Comparison of ENCODE assay signal across 12 cellular contexts in genomic region chr12:120849765-120850164, GRCh38. TPM values are rescaled to one million over a fixed set of nuclear protein-coding genes. Genes with fewer than 3 reads are reported as not detected.
DNase-seq lines count a peak whose midpoint lies in the region; ATAC-seq and TF ChIP-seq lines count a peak whose summit lies in the region.
"Had no signal": no experiment of that assay in that cellular context is flagged by ENCODE, and none has a peak within 500 bp of the region (broad histone marks: within the 10 kb centered on the region; RNA-seq: fewer than 3 reads in every experiment).

No MANE protein-coding gene starts in this region.

- H3K9me3 ChIP-seq in left ventricle myocardium inferior (replicated peaks) (no peaks in the 10 kb centered on the region), smooth muscle cell (replicated peaks; ENCODE audit: low read depth) (no peaks in the 10 kb centered on the region)
- no peaks in the 10 kb centered on the region for H3K9me3 ChIP-seq in CD8-positive, alpha-beta T cell (ENCODE audit: low read length)

- H3K4me1 ChIP-seq in left ventricle myocardium inferior (peaks cover 86% of the 10 kb centered on the region), smooth muscle cell (ENCODE audit: low read depth) (no peaks in the 10 kb centered on the region)
- peaks cover 18% of the 10 kb centered on the region for H3K4me1 ChIP-seq in CD8-positive, alpha-beta T cell (ENCODE audit: insufficient read depth, low read length)

- H3K36me3 Mint-ChIP-seq in CD8-positive, alpha-beta T cell = peaks cover 6% of the 10 kb centered on the region

- H3K4me1 Mint-ChIP-seq in CD8-positive, alpha-beta T cell (ENCODE audit: low read depth) = peaks cover 65% of the 10 kb centered on the region

- no peaks in the 10 kb centered on the region for H3K27me3 Mint-ChIP-seq in CD8-positive, alpha-beta T cell (ENCODE audit: low read depth)

- no peak for TF ChIP-seq CTCF in left ventricle myocardium inferior (IDR thresholded peaks at IDR 0.05; ENCODE audit: borderline replicate concordance)
- TF ChIP-seq CTCF in smooth muscle cell (IDR thresholded peaks at IDR 0.05; ENCODE audit: borderline replicate concordance, insufficient read depth, poor library complexity, severe bottlenecking) = no peak
- TF ChIP-seq CTCF in CD8-positive, alpha-beta T cell (IDR thresholded peaks at IDR 0.05) = no peak

- 41% methylated on average over 2 of the region's 2 CpGs for WGBS in smooth muscle cell (ENCODE audit: low lambda C conversion rate)

- peak overlapping the region; percentile 61 for H3K27ac ChIP-seq in left ventricle myocardium inferior (replicated peaks)
- H3K27ac ChIP-seq in smooth muscle cell (ENCODE audit: low read depth) = peak overlapping the region; percentile 53
- no peak overlapping the region for H3K27ac ChIP-seq in CD8-positive, alpha-beta T cell (ENCODE audit: low read depth, low read length)

- H3K4me3 ChIP-seq in left ventricle myocardium inferior (no peak overlapping the region), smooth muscle cell (no peak overlapping the region)
- H3K4me3 ChIP-seq in CD8-positive, alpha-beta T cell (ENCODE audit: low read depth, low read length) = no peak overlapping the region

- no peak for ATAC-seq in CD8-positive, alpha-beta T cell
- ATAC-seq in HG03571 (IDR thresholded peaks at IDR 0.05; ENCODE audit: unreplicated experiment) = no peak

- peaks cover 14% of the 10 kb centered on the region for H3F3A ChIP-seq in smooth muscle cell (ENCODE audit: low read depth)

- H2AFZ ChIP-seq in smooth muscle cell (ENCODE audit: low read depth) = no peak overlapping the region

- H3K9ac ChIP-seq in smooth muscle cell (ENCODE audit: low read depth) = no peak overlapping the region

- H3K36me3 ChIP-seq in left ventricle myocardium inferior (no peaks in the 10 kb centered on the region), smooth muscle cell (ENCODE audit: low read depth) (no peaks in the 10 kb centered on the region)
- no peaks in the 10 kb centered on the region for H3K36me3 ChIP-seq in CD8-positive, alpha-beta T cell (ENCODE audit: insufficient read depth, low read length)

- H3K9me3 Mint-ChIP-seq in CD8-positive, alpha-beta T cell = no peaks in the 10 kb centered on the region

- DNase-seq in HK-2 (ENCODE audit: unreplicated experiment) (peak; percentile 49), T1000 (lab: John Stamatoyannopoulos, UW) (peak; percentile 4), left ventricle myocardium inferior (no peak), smooth muscle cell (lab: John Stamatoyannopoulos, UW; ENCODE audit: unreplicated experiment) (no peak), GF-D8 (lab: John Stamatoyannopoulos, UW) (no peak)
- DNase-seq in CD8-positive, alpha-beta T cell = no peak
- DNase-seq: activated CD8-positive, alpha-beta memory T cell treated with anti-CD3 and anti-CD28 coated beads, Interleukin-2, amount 50 U/mL, for 4 hours; effector CD4-positive, alpha-beta T cell; midbrain; NCI-H1694; stimulated activated CD4-positive, alpha-beta T cell treated with anti-CD3 and anti-CD28 coated beads, Interleukin-4, amount 100 ng/mL, for 24 hours had no signal

- H4K20me1 ChIP-seq in smooth muscle cell (ENCODE audit: low read depth) = peaks cover 94% of the 10 kb centered on the region

- peaks cover 8% of the 10 kb centered on the region for H3K79me2 ChIP-seq in smooth muscle cell (ENCODE audit: low read depth)

- no peak overlapping the region for H3K27ac Mint-ChIP-seq in CD8-positive, alpha-beta T cell

- no peak overlapping the region for H3K4me3 Mint-ChIP-seq in CD8-positive, alpha-beta T cell

- POLR2A ChIA-PET in CD8-positive, alpha-beta T cell (lab: Charles Lee) = no interaction called here

- H3K4me2 ChIP-seq in smooth muscle cell = no peak overlapping the region

- no peaks in the 10 kb centered on the region for H3K27me3 ChIP-seq in left ventricle myocardium inferior (ENCODE audit: low read depth)
- H3K27me3 ChIP-seq in smooth muscle cell (ENCODE audit: low read depth) = no peaks in the 10 kb centered on the region
- H3K27me3 ChIP-seq in CD8-positive, alpha-beta T cell (ENCODE audit: insufficient read depth, low read length) = no peaks in the 10 kb centered on the region

- intact Hi-C loops in left ventricle myocardium inferior (cut with micrococcal nuclease) = no loop called here
- intact Hi-C loops in CD8-positive, alpha-beta T cell (cut with DNase I, micrococcal nuclease) = no loop called here

- CTCF ChIA-PET in CD8-positive, alpha-beta T cell (lab: Charles Lee) = interaction anchor here (0.7 to 1.4 kb wide), 2 partner anchors 121 to 162 kb away, joined by 4 to 6 read pairs; no protein-coding TSS in a partner anchor

RNA-seq across cellular contexts. Expression of gene SPPL3, which starts 54.4 kb away (rescaled TPM):
- total RNA-seq in left ventricle myocardium inferior (26.8 TPM), smooth muscle cell (14.7 and 27.0 TPM in 2 replicates)
- 22.5 and 41.1 TPM in 2 replicates for polyA plus RNA-seq in smooth muscle cell
- 10 to 100 TPM; 42.3 to 42.9 TPM for total RNA-seq in CD8-positive, alpha-beta T cell

Comparison
In these comparisons a context has a peak if more than half of its experiments do, and no peak if none do; other contexts are left out.
1. DNase-seq: peak in HK-2 (single experiment) and T1000 (single experiment); none in left ventricle myocardium inferior (single experiment), smooth muscle cell (single experiment), CD8-positive, alpha-beta T cell (0 of 7) and GF-D8 (single experiment).